ENCODE assay signal across 8 cellular contexts in genomic region chrX:41923257-41923924, GRCh38. TPM values are rescaled to one million over a fixed set of nuclear protein-coding genes. Genes with fewer than 3 reads are reported as not detected.
A peak's percentile ranks its signal among the peaks of the same experiment; 100 is the strongest.
DNase-seq lines count a peak whose midpoint lies in the region; ATAC-seq, FAIRE-seq and TF ChIP-seq lines count a peak whose summit lies in the region.

Gene CASK, minus strand, starts transcription at chrX:41923554. Its CDS starts 566 bp downstream, at chrX:41922988.

- TF ChIP-seq CTCF in WTC11 (IDR thresholded peaks at IDR 0.05) = no peak
- TF ChIP-seq CTCF in bronchial epithelial cell (IDR thresholded peaks at IDR 0.05; ENCODE audit: insufficient read depth, low read length, severe bottlenecking) = no peak
- TF ChIP-seq CTCF in smooth muscle cell (IDR thresholded peaks at IDR 0.05; ENCODE audit: borderline replicate concordance, insufficient read depth, poor library complexity, severe bottlenecking) = no peak

- peak within 1 kb of the TSS; percentile 89 for H3K4me2 ChIP-seq in smooth muscle cell

- H3K27ac Mint-ChIP-seq in WTC11 (peak within 1 kb of the TSS; percentile 77), immature natural killer cell (peak within 1 kb of the TSS; percentile 72 to 85 (median 78))

- FAIRE-seq in bronchial epithelial cell (lab: Jason Lieb, UNC) = no peak

- 53% methylated on average over 61 of the region's 108 CpGs for WGBS in smooth muscle cell (ENCODE audit: low lambda C conversion rate)

- H3K9me3 Mint-ChIP-seq in WTC11 (no peaks in the 10 kb centered on the region), immature natural killer cell (no peaks in the 10 kb centered on the region)

- H2AFZ ChIP-seq in smooth muscle cell (ENCODE audit: low read depth) = peak within 1 kb of the TSS; percentile 34

- peaks cover 30% of the 10 kb centered on the region for H4K20me1 ChIP-seq in smooth muscle cell (ENCODE audit: low read depth)

- no peaks in the 10 kb centered on the region for H3K36me3 ChIP-seq in bronchial epithelial cell (ENCODE audit: control insufficient read depth, insufficient read depth, low read length)
- H3K36me3 ChIP-seq in smooth muscle cell (ENCODE audit: low read depth) = no peaks in the 10 kb centered on the region

- peak within 1 kb of the TSS; percentile 55 for H3K27ac ChIP-seq in smooth muscle cell (ENCODE audit: low read depth)

- H3K4me3 ChIP-seq in bronchial epithelial cell (ENCODE audit: low read depth, low read length) = peak within 1 kb of the TSS; percentile 76
- peak within 1 kb of the TSS; percentile 82 for H3K4me3 ChIP-seq in smooth muscle cell

- H3K27me3 ChIP-seq in bronchial epithelial cell (ENCODE audit: control insufficient read depth, insufficient read depth, low read length) = no peaks in the 10 kb centered on the region
- no peaks in the 10 kb centered on the region for H3K27me3 ChIP-seq in smooth muscle cell (ENCODE audit: low read depth)

- CTCF ChIA-PET in WTC11 (lab: Charles Lee) = interaction anchor here (0.9 to 1.3 kb wide), 2 partner anchors 51 to 163 kb away, joined by 3 to 4 read pairs; no protein-coding TSS in a partner anchor

- H3K27me3 Mint-ChIP-seq in WTC11 (ENCODE audit: low read depth) = peaks cover 3% of the 10 kb centered on the region; the same call in 1 of the 2 replicates
- peaks cover 0 to 3% (median 0%) of the 10 kb centered on the region in 3 donors for H3K27me3 Mint-ChIP-seq in immature natural killer cell (ENCODE audit: low read depth in 3 of 3)

- peaks cover 41% of the 10 kb centered on the region for H3K79me2 ChIP-seq in smooth muscle cell (ENCODE audit: low read depth)

- DNase-seq in AG08395 (ENCODE audit: low spot score) (peak; percentile 93), NCI-H226 (peak; percentile 74), WTC11 (ENCODE audit: low spot score) (peak; percentile 89), bronchial epithelial cell (ENCODE audit: low read depth) (peak; percentile 74), immature natural killer cell (peak; percentile 79 to 86 (median 85)), smooth muscle cell (lab: John Stamatoyannopoulos, UW; ENCODE audit: unreplicated experiment) (peak; percentile 70)

- peak; percentile 88 for ATAC-seq in GM19025 (IDR thresholded peaks at IDR 0.05; ENCODE audit: low read depth, unreplicated experiment)
- ATAC-seq in HG03196 (IDR thresholded peaks at IDR 0.05; ENCODE audit: unreplicated experiment) = peak; percentile 90
- peak; percentile 92 for ATAC-seq in WTC11

- POLR2A ChIA-PET in WTC11 (lab: Charles Lee) = no interaction called here

- no peaks in the 10 kb centered on the region for H3K36me3 Mint-ChIP-seq in WTC11
- no peaks in the 10 kb centered on the region for H3K36me3 Mint-ChIP-seq in immature natural killer cell

- peaks cover 41% of the 10 kb centered on the region for H3K4me1 Mint-ChIP-seq in WTC11
- peaks cover 18 to 32% of the 10 kb centered on the region in 2 donors for H3K4me1 Mint-ChIP-seq in immature natural killer cell

- H3K9me3 ChIP-seq in smooth muscle cell (replicated peaks; ENCODE audit: low read depth) = no peaks in the 10 kb centered on the region

- H3K4me1 ChIP-seq in smooth muscle cell (ENCODE audit: low read depth) = peaks cover 12% of the 10 kb centered on the region

- H3F3A ChIP-seq in smooth muscle cell (ENCODE audit: low read depth) = no peaks in the 10 kb centered on the region

- peak within 1 kb of the TSS; percentile 58 for H3K9ac ChIP-seq in smooth muscle cell (ENCODE audit: low read depth)

- H3K4me3 Mint-ChIP-seq in WTC11 (peak within 1 kb of the TSS; percentile 96), immature natural killer cell (peak within 1 kb of the TSS; percentile 85 to 94 (median 89))

TF ChIP-seq in WTC11, 78 proteins besides CTCF, POLR2A, EP300 and RAD21:
- TF ChIP-seq IRF2 (CRISPR knock-in tag; IDR thresholded peaks at IDR 0.05; ENCODE audit: borderline replicate concordance, low read depth) (no peak), SP1 (CRISPR knock-in tag; conservative IDR thresholded peaks at IDR 0.05) (peak; percentile 51; the same call in 1 of the 2 replicates), HMGXB4 (CRISPR knock-in tag; IDR thresholded peaks at IDR 0.05) (peak; percentile 35; the same call in 1 of the 2 replicates)
TF ChIP-seq in WTC11: peak in this region for 2.

RNA-seq across cellular contexts. Expression of gene CASK, which starts in this region (rescaled TPM):
- 54.0 to 54.6 TPM (median 54.4 TPM) in 3 replicates for total RNA-seq in WTC11 (2021)
- 92.6 and 141 TPM in 2 replicates for total RNA-seq in bronchial epithelial cell
- polyA plus RNA-seq in immature natural killer cell = 1 to 10 TPM; 3.0 to 7.0 (median 3.2) TPM
- 60.6 and 97.5 TPM in 2 replicates for total RNA-seq in smooth muscle cell
- polyA plus RNA-seq in smooth muscle cell = 49.2 and 49.4 TPM in 2 replicates

Comparison
In these comparisons a context has a peak if more than half of its experiments do, and no peak if none do; other contexts are left out.
1. Peak in every context shown above with its lines: DNase-seq, ATAC-seq, H3K4me3 ChIP-seq and H3K27ac ChIP-seq.